28 cellular contexts compared by ENCODE assay signal in the genomic region with DNA sequence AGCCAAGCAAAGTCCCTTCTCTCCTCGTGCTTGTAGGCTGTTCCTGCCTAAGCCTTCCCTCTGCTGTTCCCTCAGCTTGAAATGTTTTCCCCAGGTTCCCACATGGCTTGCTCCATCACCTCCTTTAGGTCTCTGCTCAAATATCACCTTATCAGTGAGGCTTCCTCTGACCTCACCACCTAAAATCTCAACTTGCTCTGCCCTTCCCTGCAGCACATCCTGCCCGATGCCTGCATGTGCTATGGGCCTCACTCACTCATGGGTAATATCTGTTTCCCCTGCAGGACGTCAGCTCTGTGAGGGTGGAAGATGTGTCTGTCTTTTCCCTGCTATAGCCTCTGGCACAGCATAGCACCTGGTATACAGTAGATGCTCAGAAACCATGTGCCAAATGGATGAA. TPM values are rescaled to one million over a fixed set of nuclear protein-coding genes. Genes with fewer than 3 reads are reported as not detected.
DNase-seq lines count a peak whose midpoint lies in the region; ATAC-seq, FAIRE-seq and TF ChIP-seq lines count a peak whose summit lies in the region.
"Had no signal": no experiment of that assay in that cellular context is flagged by ENCODE, and none has a peak within 500 bp of the region (broad histone marks: within the 10 kb centered on the region; RNA-seq: fewer than 3 reads in every experiment).

No MANE protein-coding gene starts in this region.

- no peaks in the 10 kb centered on the region for H3K9me2 ChIP-seq in PC-9 (ENCODE audit: insufficient read depth)

- peaks cover 30% of the 10 kb centered on the region; the same call in 1 of the 2 replicates for H3F3A ChIP-seq in PC-9 (ENCODE audit: insufficient read depth, low read depth)

- peaks cover 19% of the 10 kb centered on the region for H3K9me3 ChIP-seq in PC-9 (ENCODE audit: insufficient read depth, low read depth)
- H3K9me3 ChIP-seq: adrenal gland had no signal

- no peak for DNase-seq in activated naive CD8-positive, alpha-beta T cell treated with anti-CD3 and anti-CD28 coated beads, Interleukin-2, amount 10 ng/mL, durations not matched to agents 7 days and 5 days
- no peak for DNase-seq in activated naive CD8-positive, alpha-beta T cell treated with anti-CD3 and anti-CD28 coated beads, Interleukin-2, amount 50 U/mL, for 24 hours
- DNase-seq in PC-9 (peak in 1 of 2 experiments; percentile 70), epithelial cell of esophagus (ENCODE audit: low read depth) (peak; percentile 52), urothelium cell line (ENCODE audit: low spot score) (no peak), NCI-H345 (lab: John Stamatoyannopoulos, UW) (no peak), NCI-H526 treated with DMSO at 0.1 percent for 48 hours (lab: John Stamatoyannopoulos, UW) (no peak)
- no peak for DNase-seq in T-helper 2 cell treated with Interferon-gamma antibody and Interleukin-4, amounts not matched to agents 5 μg/mL and 100 μg/mL, for 36 hours (ENCODE audit: low spot score)
- DNase-seq: activated B cell treated with CpG ODN at 0.5 μM for 24 hours; activated CD8-positive, alpha-beta T cell treated with anti-CD3 and anti-CD28 coated beads for 36 hours; activated effector memory CD4-positive, alpha-beta T cell treated with anti-CD3 and anti-CD28 coated beads, Interleukin-2, amount 50 U/mL, for 16 hours; adrenal gland; brain microvascular endothelial cell; CD8-positive, alpha-beta memory T cell; erythroblast; H9; KBM-7; left cardiac atrium; NCI-H1436; NCI-H2081 treated with DMSO at 0.1 percent for 48 hours; NCI-H446 treated with DMSO at 0.1 percent for 48 hours; nephron progenitor cell; OCI-M1; posterior cingulate gyrus; right cardiac atrium; spleen; tibial artery had no signal

- no TSS peak for BruUV-seq in PC-9 (replicated peaks; lab: Mats Ljungman, UMichigan)

- H4K20me1 ChIP-seq in PC-9 (ENCODE audit: insufficient read depth) = no peaks in the 10 kb centered on the region

- peaks cover 7% of the 10 kb centered on the region for H3K36me3 Mint-ChIP-seq in activated naive CD8-positive, alpha-beta T cell treated with anti-CD3 and anti-CD28 coated beads, Interleukin-2, amount 10 ng/mL, durations not matched to agents 7 days and 5 days
- H3K36me3 Mint-ChIP-seq in activated naive CD8-positive, alpha-beta T cell treated with anti-CD3 and anti-CD28 coated beads, Interleukin-2, amount 50 U/mL, for 24 hours (ENCODE audit: low read depth) = no peaks in the 10 kb centered on the region
- no peaks in the 10 kb centered on the region for H3K36me3 Mint-ChIP-seq in T-helper 2 cell treated with Interferon-gamma antibody and Interleukin-4, amounts not matched to agents 5 μg/mL and 100 μg/mL, for 36 hours (ENCODE audit: low read depth)

- peaks cover 35% of the 10 kb centered on the region for H3K4me1 ChIP-seq in PC-9 (replicated peaks; ENCODE audit: insufficient read depth)
- H3K4me1 ChIP-seq: adrenal gland, tibial artery had no signal

- POLR2A ChIA-PET in activated naive CD8-positive, alpha-beta T cell treated with anti-CD3 and anti-CD28 coated beads, Interleukin-2, amount 10 ng/mL, durations not matched to agents 7 days and 5 days (lab: Charles Lee) = no interaction called here
- POLR2A ChIA-PET in PC-9 (lab: Charles Lee; ENCODE audit: unreplicated experiment) = interaction anchor here (0.5 kb wide), 1 partner anchor 66 kb away, joined by 5 read pairs; no protein-coding TSS in a partner anchor

- intact Hi-C loops in PC-9 (cut with micrococcal nuclease; ENCODE audit: unreplicated experiment) = no loop called here

- H3K36me3 ChIP-seq in PC-9 (ENCODE audit: low read depth) = no peaks in the 10 kb centered on the region
- H3K36me3 ChIP-seq: adrenal gland, brain microvascular endothelial cell, spleen, tibial artery had no signal

- peaks cover 2% of the 10 kb centered on the region for H3K27me3 Mint-ChIP-seq in activated naive CD8-positive, alpha-beta T cell treated with anti-CD3 and anti-CD28 coated beads, Interleukin-2, amount 10 ng/mL, durations not matched to agents 7 days and 5 days
- H3K27me3 Mint-ChIP-seq in activated naive CD8-positive, alpha-beta T cell treated with anti-CD3 and anti-CD28 coated beads, Interleukin-2, amount 50 U/mL, for 24 hours = no peaks in the 10 kb centered on the region
- H3K27me3 Mint-ChIP-seq in T-helper 2 cell treated with Interferon-gamma antibody and Interleukin-4, amounts not matched to agents 5 μg/mL and 100 μg/mL, for 36 hours (ENCODE audit: low read depth) = peaks cover 7% of the 10 kb centered on the region
- H3K27me3 Mint-ChIP-seq: B cell had no signal

- peaks cover 16% of the 10 kb centered on the region for H3K4me1 Mint-ChIP-seq in activated naive CD8-positive, alpha-beta T cell treated with anti-CD3 and anti-CD28 coated beads, Interleukin-2, amount 10 ng/mL, durations not matched to agents 7 days and 5 days
- peaks cover 7% of the 10 kb centered on the region for H3K4me1 Mint-ChIP-seq in activated naive CD8-positive, alpha-beta T cell treated with anti-CD3 and anti-CD28 coated beads, Interleukin-2, amount 50 U/mL, for 24 hours
- H3K4me1 Mint-ChIP-seq in T-helper 2 cell treated with Interferon-gamma antibody and Interleukin-4, amounts not matched to agents 5 μg/mL and 100 μg/mL, for 36 hours (ENCODE audit: low read depth) = peaks cover 21% of the 10 kb centered on the region
- H3K4me1 Mint-ChIP-seq: activated B cell treated with CpG ODN at 0.5 μM for 24 hours, B cell had no signal

- H2AFZ ChIP-seq in PC-9 = no peak overlapping the region

- CTCF ChIA-PET in PC-9 (lab: Charles Lee) = no interaction called here

- H3K4me3 ChIP-seq in PC-9 (no peak overlapping the region), epithelial cell of esophagus (ENCODE audit: low read length) (no peak overlapping the region)
- H3K4me3 ChIP-seq: adrenal gland, spleen, tibial artery had no signal

- ATAC-seq in activated naive CD8-positive, alpha-beta T cell treated with anti-CD3 and anti-CD28 coated beads, Interleukin-2, amount 10 ng/mL, durations not matched to agents 7 days and 5 days (ENCODE audit: low read depth) = peak; percentile 88
- ATAC-seq in activated naive CD8-positive, alpha-beta T cell treated with anti-CD3 and anti-CD28 coated beads, Interleukin-2, amount 50 U/mL, for 24 hours = no peak
- ATAC-seq: activated CD8-positive, alpha-beta T cell treated with anti-CD3 and anti-CD28 coated beads for 36 hours; left cardiac atrium; right cardiac atrium had no signal

- H3K4me3 Mint-ChIP-seq in activated naive CD8-positive, alpha-beta T cell treated with anti-CD3 and anti-CD28 coated beads, Interleukin-2, amount 10 ng/mL, durations not matched to agents 7 days and 5 days = no peak overlapping the region
- H3K4me3 Mint-ChIP-seq in activated naive CD8-positive, alpha-beta T cell treated with anti-CD3 and anti-CD28 coated beads, Interleukin-2, amount 50 U/mL, for 24 hours = no peak overlapping the region
- H3K4me3 Mint-ChIP-seq in T-helper 2 cell treated with Interferon-gamma antibody and Interleukin-4, amounts not matched to agents 5 μg/mL and 100 μg/mL, for 36 hours = no peak overlapping the region
- H3K4me3 Mint-ChIP-seq: activated B cell treated with CpG ODN at 0.5 μM for 24 hours; activated CD8-positive, alpha-beta T cell treated with anti-CD3 and anti-CD28 coated beads for 36 hours; B cell; nephron progenitor cell had no signal

- H3K79me2 ChIP-seq in PC-9 (ENCODE audit: low read depth) = no peaks in the 10 kb centered on the region

- H3K27ac Mint-ChIP-seq in activated naive CD8-positive, alpha-beta T cell treated with anti-CD3 and anti-CD28 coated beads, Interleukin-2, amount 10 ng/mL, durations not matched to agents 7 days and 5 days = peak overlapping the region; percentile 58
- no peak overlapping the region for H3K27ac Mint-ChIP-seq in activated naive CD8-positive, alpha-beta T cell treated with anti-CD3 and anti-CD28 coated beads, Interleukin-2, amount 50 U/mL, for 24 hours
- no peak overlapping the region for H3K27ac Mint-ChIP-seq in T-helper 2 cell treated with Interferon-gamma antibody and Interleukin-4, amounts not matched to agents 5 μg/mL and 100 μg/mL, for 36 hours
- H3K27ac Mint-ChIP-seq: activated B cell treated with CpG ODN at 0.5 μM for 24 hours; activated CD8-positive, alpha-beta T cell treated with anti-CD3 and anti-CD28 coated beads for 36 hours; B cell; H9 had no signal

- peaks cover 19% of the 10 kb centered on the region for H3K9me3 Mint-ChIP-seq in activated naive CD8-positive, alpha-beta T cell treated with anti-CD3 and anti-CD28 coated beads, Interleukin-2, amount 10 ng/mL, durations not matched to agents 7 days and 5 days
- H3K9me3 Mint-ChIP-seq in activated naive CD8-positive, alpha-beta T cell treated with anti-CD3 and anti-CD28 coated beads, Interleukin-2, amount 50 U/mL, for 24 hours = peaks cover 9% of the 10 kb centered on the region
- H3K9me3 Mint-ChIP-seq in T-helper 2 cell treated with Interferon-gamma antibody and Interleukin-4, amounts not matched to agents 5 μg/mL and 100 μg/mL, for 36 hours = peaks cover 22% of the 10 kb centered on the region

- peak; percentile 53 for FAIRE-seq in urothelium cell line (lab: Jason Lieb, UNC)

- no peak for TF ChIP-seq CTCF in PC-9 (conservative IDR thresholded peaks at IDR 0.05)
- TF ChIP-seq CTCF in epithelial cell of esophagus (IDR thresholded peaks at IDR 0.05; ENCODE audit: insufficient read depth, low read depth, low read length, missing control alignments) = no peak

- no peaks in the 10 kb centered on the region for H3K27me3 ChIP-seq in PC-9 (ENCODE audit: insufficient read depth, low read depth)
- H3K27me3 ChIP-seq: adrenal gland, brain microvascular endothelial cell had no signal

- peak overlapping the region; percentile 15; the same call in 1 of the 2 replicates for H3K4me2 ChIP-seq in PC-9

- H3K27ac ChIP-seq in PC-9 = peak overlapping the region; percentile 59
- H3K27ac ChIP-seq: adrenal gland, brain microvascular endothelial cell, spleen, tibial artery had no signal

RNA-seq across cellular contexts. Expression of gene FKBP1A, which starts 29.9 kb away (rescaled TPM):
- total RNA-seq in activated naive CD8-positive, alpha-beta T cell treated with anti-CD3 and anti-CD28 coated beads, Interleukin-2, amount 10 ng/mL, durations not matched to agents 7 days and 5 days = 100 to 1,000 TPM; 231 to 234 TPM
- 248 and 320 TPM in 2 replicates for total RNA-seq in PC-9 (2021)

RNA-seq across cellular contexts. Expression of gene NSFL1C, which starts 43.9 kb away (rescaled TPM):
- total RNA-seq in activated naive CD8-positive, alpha-beta T cell treated with anti-CD3 and anti-CD28 coated beads, Interleukin-2, amount 10 ng/mL, durations not matched to agents 7 days and 5 days = 10 to 100 TPM; 66.9 to 67.2 TPM
- 151 and 160 TPM in 2 replicates for total RNA-seq in PC-9 (2021)
